ENCODE assay signal across 9 cellular contexts in genomic region chr19:48511800-48512503, GRCh38. TPM values are rescaled to one million over a fixed set of nuclear protein-coding genes. Genes with fewer than 3 reads are reported as not detected.
DNase-seq lines count a peak whose midpoint lies in the region; TF ChIP-seq lines count a peak whose summit lies in the region.
"Had no signal": no experiment of that assay in that cellular context is flagged by ENCODE, and none has a peak within 500 bp of the region (broad histone marks: within the 10 kb centered on the region; RNA-seq: fewer than 3 reads in every experiment).

A gene with protein sequence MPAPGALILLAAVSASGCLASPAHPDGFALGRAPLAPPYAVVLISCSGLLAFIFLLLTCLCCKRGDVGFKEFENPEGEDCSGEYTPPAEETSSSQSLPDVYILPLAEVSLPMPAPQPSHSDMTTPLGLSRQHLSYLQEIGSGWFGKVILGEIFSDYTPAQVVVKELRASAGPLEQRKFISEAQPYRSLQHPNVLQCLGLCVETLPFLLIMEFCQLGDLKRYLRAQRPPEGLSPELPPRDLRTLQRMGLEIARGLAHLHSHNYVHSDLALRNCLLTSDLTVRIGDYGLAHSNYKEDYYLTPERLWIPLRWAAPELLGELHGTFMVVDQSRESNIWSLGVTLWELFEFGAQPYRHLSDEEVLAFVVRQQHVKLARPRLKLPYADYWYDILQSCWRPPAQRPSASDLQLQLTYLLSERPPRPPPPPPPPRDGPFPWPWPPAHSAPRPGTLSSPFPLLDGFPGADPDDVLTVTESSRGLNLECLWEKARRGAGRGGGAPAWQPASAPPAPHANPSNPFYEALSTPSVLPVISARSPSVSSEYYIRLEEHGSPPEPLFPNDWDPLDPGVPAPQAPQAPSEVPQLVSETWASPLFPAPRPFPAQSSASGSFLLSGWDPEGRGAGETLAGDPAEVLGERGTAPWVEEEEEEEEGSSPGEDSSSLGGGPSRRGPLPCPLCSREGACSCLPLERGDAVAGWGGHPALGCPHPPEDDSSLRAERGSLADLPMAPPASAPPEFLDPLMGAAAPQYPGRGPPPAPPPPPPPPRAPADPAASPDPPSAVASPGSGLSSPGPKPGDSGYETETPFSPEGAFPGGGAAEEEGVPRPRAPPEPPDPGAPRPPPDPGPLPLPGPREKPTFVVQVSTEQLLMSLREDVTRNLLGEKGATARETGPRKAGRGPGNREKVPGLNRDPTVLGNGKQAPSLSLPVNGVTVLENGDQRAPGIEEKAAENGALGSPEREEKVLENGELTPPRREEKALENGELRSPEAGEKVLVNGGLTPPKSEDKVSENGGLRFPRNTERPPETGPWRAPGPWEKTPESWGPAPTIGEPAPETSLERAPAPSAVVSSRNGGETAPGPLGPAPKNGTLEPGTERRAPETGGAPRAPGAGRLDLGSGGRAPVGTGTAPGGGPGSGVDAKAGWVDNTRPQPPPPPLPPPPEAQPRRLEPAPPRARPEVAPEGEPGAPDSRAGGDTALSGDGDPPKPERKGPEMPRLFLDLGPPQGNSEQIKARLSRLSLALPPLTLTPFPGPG (N-terminal part only) (minus strand): TSS chr19:48511835. CDS start chr19:48511576, 259 bp downstream.

- WGBS in tibial nerve, 2 donors: 9 to 11% methylated on average over 24 to 32 of the region's 32 CpGs

- H3K4me3 Mint-ChIP-seq in activated naive CD4-positive, alpha-beta T cell treated with anti-CD3 and anti-CD28 coated beads, Interleukin-2, amount 10 ng/mL, durations not matched to agents 7 days and 5 days: peak within 1 kb of the TSS; percentile 77

- peaks cover 14% of the 10 kb centered on the region for H3K27me3 Mint-ChIP-seq in activated naive CD4-positive, alpha-beta T cell treated with anti-CD3 and anti-CD28 coated beads, Interleukin-2, amount 10 ng/mL, durations not matched to agents 7 days and 5 days

- H3K4me1 Mint-ChIP-seq in activated naive CD4-positive, alpha-beta T cell treated with anti-CD3 and anti-CD28 coated beads, Interleukin-2, amount 10 ng/mL, durations not matched to agents 7 days and 5 days: peaks cover 16% of the 10 kb centered on the region

- H3K27ac Mint-ChIP-seq in activated naive CD4-positive, alpha-beta T cell treated with anti-CD3 and anti-CD28 coated beads, Interleukin-2, amount 10 ng/mL, durations not matched to agents 7 days and 5 days: no peak within 1 kb of the TSS

- CTCF ChIA-PET in activated naive CD4-positive, alpha-beta T cell treated with anti-CD3 and anti-CD28 coated beads, Interleukin-2, amount 10 ng/mL, durations not matched to agents 7 days and 5 days (lab: Charles Lee): no interaction called here

- H3K36me3 Mint-ChIP-seq in activated naive CD4-positive, alpha-beta T cell treated with anti-CD3 and anti-CD28 coated beads, Interleukin-2, amount 10 ng/mL, durations not matched to agents 7 days and 5 days: no peaks in the 10 kb centered on the region

- H3K36me3 ChIP-seq in tibial nerve: no peaks in the 10 kb centered on the region

- no peak within 1 kb of the TSS for H3K27ac ChIP-seq in tibial nerve
- H3K27ac ChIP-seq: epithelial cell of prostate had no signal

- peaks cover 0 to 20% (median 10%) of the 10 kb centered on the region in 4 donors for H3K4me1 ChIP-seq in tibial nerve

- TF ChIP-seq CTCF in tibial nerve (IDR thresholded peaks at IDR 0.05): no peak

- peaks cover 0 to 62% of the 10 kb centered on the region in 2 donors for H3K27me3 ChIP-seq in tibial nerve

- H3K9me3 ChIP-seq in tibial nerve: no peaks in the 10 kb centered on the region

- TF ChIP-seq EP300 in tibial nerve (IDR thresholded peaks at IDR 0.05): no peak

- in situ Hi-C loops in SK-MEL-5 (cut with HindIII; ENCODE audit: low pct_unique_long_range_greater_than_20kb, low sequenced_read_pairs): no loop called here

- peak; percentile 8 to 23 for DNase-seq in SHP77 (lab: John Stamatoyannopoulos, UW)
- no peak for DNase-seq in SHP77 treated with DMSO at 0.1 percent for 48 hours (lab: John Stamatoyannopoulos, UW)
- peak; percentile 54 for DNase-seq in SK-MEL-5 (ENCODE audit: low read depth, low spot score)
- peak; percentile 89 for DNase-seq in activated naive CD4-positive, alpha-beta T cell treated with anti-CD3 and anti-CD28 coated beads, Interleukin-2, amount 10 ng/mL, durations not matched to agents 7 days and 5 days
- peak; percentile 70 for DNase-seq in iPS-NIHi11 (ENCODE audit: low spot score)
- DNase-seq in stimulated activated CD4-positive, alpha-beta T cell treated with anti-CD3 and anti-CD28 coated beads, TNF-alpha, amount 100 ng/mL, for 4 hours (ENCODE audit: low read depth in 3 of 3): peak in 2 of 3 experiments; percentile 61 to 70
- DNase-seq in tibial nerve (ENCODE audit: low spot score in 2 of 2): no peak
- DNase-seq in HK-2 (ENCODE audit: unreplicated experiment): no peak

- H3K9me3 Mint-ChIP-seq in activated naive CD4-positive, alpha-beta T cell treated with anti-CD3 and anti-CD28 coated beads, Interleukin-2, amount 10 ng/mL, durations not matched to agents 7 days and 5 days: no peaks in the 10 kb centered on the region

- H3K4me3 ChIP-seq in tibial nerve: peak within 1 kb of the TSS in 1 of 4 donors; percentile 3

- TF ChIP-seq POLR2A in tibial nerve (IDR thresholded peaks at IDR 0.05): no peak

RNA-seq across cellular contexts. Expression of the gene that starts here (rescaled TPM):
- not detected in 2 replicates for total RNA-seq in SK-MEL-5 (2014; rRNA removed; shearing (Covaris generic))
- polyA plus RNA-seq in SK-MEL-5 (2015; cell fraction: cytosol; rRNA removed): 0.10 TPM in 1 of 2 replicates, not detected in the other
- not detected in 2 replicates for polyA plus RNA-seq in SK-MEL-5 (2015; cell fraction: nucleus; rRNA removed)
- total RNA-seq in tibial nerve: 1 to 10 TPM in 1 of 4 donors, under 1 TPM in 2, not detected in 1; under 0.01 to 1.8 (median 0.59) TPM

Comparison
In these comparisons a context has a peak if more than half of its experiments do, and no peak if none do; other contexts are left out.
1. DNase-seq: peak in SHP77 (2 of 2), activated naive CD4-positive, alpha-beta T cell treated with anti-CD3 and anti-CD28 coated beads, Interleukin-2, amount 10 ng/mL, durations not matched to agents 7 days and 5 days (single experiment), iPS-NIHi11 (single experiment) and stimulated activated CD4-positive, alpha-beta T cell treated with anti-CD3 and anti-CD28 coated beads, TNF-alpha, amount 100 ng/mL, for 4 hours (2 of 3); none in SHP77 treated with DMSO at 0.1 percent for 48 hours (single experiment), tibial nerve (0 of 2) and HK-2 (single experiment).
2. Peak in DNase-seq in SK-MEL-5; RNA of the gene not detected or under 1 TPM.